In genomic region chr3:48465237-48465530, GRCh38 we compare ENCODE assay signal across 8 cellular contexts. TPM values are rescaled to one million over a fixed set of nuclear protein-coding genes. Genes with fewer than 3 reads are reported as not detected.
DNase-seq lines count a peak whose midpoint lies in the region; ATAC-seq and TF ChIP-seq lines count a peak whose summit lies in the region.

No MANE protein-coding gene starts in this region.

- WGBS in liver: 20% methylated on average over 7 of the region's 7 CpGs

- peaks cover 15 to 52% (median 41%) of the 10 kb centered on the region in 4 donors for H3K4me1 ChIP-seq in liver (ENCODE audit: control insufficient read depth in 4 of 4, insufficient read depth in 4 of 4, low read length in 3 of 4)

- CTCF ChIA-PET in activated CD4-positive, alpha-beta T cell treated with anti-CD3 and anti-CD28 coated beads for 36 hours (lab: Charles Lee): no interaction called here

- H3K36me3 Mint-ChIP-seq in activated CD4-positive, alpha-beta T cell treated with anti-CD3 and anti-CD28 coated beads for 36 hours (ENCODE audit: low read depth): peaks cover 55% of the 10 kb centered on the region
- H3K36me3 Mint-ChIP-seq in activated naive CD8-positive, alpha-beta T cell treated with anti-CD3 and anti-CD28 coated beads, Interleukin-2, amount 50 U/mL, for 24 hours (ENCODE audit: low read depth): peaks cover 38% of the 10 kb centered on the region

- DNase-seq in activated CD4-positive, alpha-beta T cell treated with anti-CD3 and anti-CD28 coated beads for 36 hours: no peak
- DNase-seq in activated CD4-positive, alpha-beta T cell treated with anti-CD3 and anti-CD28 coated beads, Interleukin-2, amount 50 U/mL, for 4 hours: no peak
- no peak for DNase-seq in activated naive CD8-positive, alpha-beta T cell treated with anti-CD3 and anti-CD28 coated beads, Interleukin-2, amount 50 U/mL, for 24 hours
- no peak for DNase-seq in NCI-H524 (lab: John Stamatoyannopoulos, UW)
- DNase-seq in activated gamma-delta T cell treated with Interleukin-2 at 50 U/mL for 16 hours: no peak
- no peak for DNase-seq in SHP77 (lab: John Stamatoyannopoulos, UW)

- no peak overlapping the region for H3K4me3 ChIP-seq in liver (ENCODE audit: low read depth in 1 of 3, low read length in 3 of 3)

- intact Hi-C loops in activated CD4-positive, alpha-beta T cell treated with anti-CD3 and anti-CD28 coated beads for 36 hours (cut with DNase I, micrococcal nuclease): loop anchor here in 1 of 2 experiments (5.0 kb wide), 1 partner anchor 82 kb away; no protein-coding TSS in a partner anchor

- TF ChIP-seq RAD21 in liver (IDR thresholded peaks at IDR 0.05): no peak

- POLR2A ChIA-PET in activated CD4-positive, alpha-beta T cell treated with anti-CD3 and anti-CD28 coated beads for 36 hours (lab: Charles Lee): interaction anchor here (0.6 kb wide), 1 partner anchor 29 kb away, joined by 3 read pairs; no protein-coding TSS in a partner anchor

- H3K27ac Mint-ChIP-seq in activated CD4-positive, alpha-beta T cell treated with anti-CD3 and anti-CD28 coated beads for 36 hours: peak overlapping the region; percentile 96
- H3K27ac Mint-ChIP-seq in activated naive CD8-positive, alpha-beta T cell treated with anti-CD3 and anti-CD28 coated beads, Interleukin-2, amount 50 U/mL, for 24 hours: peak overlapping the region; percentile 97

- H3K4me3 Mint-ChIP-seq in activated CD4-positive, alpha-beta T cell treated with anti-CD3 and anti-CD28 coated beads for 36 hours: peak overlapping the region; percentile 93
- peak overlapping the region; percentile 92 for H3K4me3 Mint-ChIP-seq in activated naive CD8-positive, alpha-beta T cell treated with anti-CD3 and anti-CD28 coated beads, Interleukin-2, amount 50 U/mL, for 24 hours

- H3K9me3 ChIP-seq in liver (ENCODE audit: control insufficient read depth in 4 of 4, low read length in 3 of 4): no peaks in the 10 kb centered on the region

- no peaks in the 10 kb centered on the region for H3K9me3 Mint-ChIP-seq in activated CD4-positive, alpha-beta T cell treated with anti-CD3 and anti-CD28 coated beads for 36 hours (ENCODE audit: low read depth)
- no peaks in the 10 kb centered on the region for H3K9me3 Mint-ChIP-seq in activated naive CD8-positive, alpha-beta T cell treated with anti-CD3 and anti-CD28 coated beads, Interleukin-2, amount 50 U/mL, for 24 hours

- no peaks in the 10 kb centered on the region for H3K27me3 Mint-ChIP-seq in activated CD4-positive, alpha-beta T cell treated with anti-CD3 and anti-CD28 coated beads for 36 hours
- no peaks in the 10 kb centered on the region for H3K27me3 Mint-ChIP-seq in activated naive CD8-positive, alpha-beta T cell treated with anti-CD3 and anti-CD28 coated beads, Interleukin-2, amount 50 U/mL, for 24 hours

- no peaks in the 10 kb centered on the region for H3K27me3 ChIP-seq in liver (ENCODE audit: control insufficient read depth in 4 of 4, insufficient read depth in 4 of 4, low read length in 3 of 4)

- H3K27ac ChIP-seq in liver (ENCODE audit: low read depth in 1 of 2, low read length in 2 of 2) (peak overlapping the region; percentile 92 to 95), temporal lobe (ENCODE audit: low read depth, low read length) (peak overlapping the region; percentile 99)

- peaks cover 3 to 17% (median 13%) of the 10 kb centered on the region in 4 donors for H3K36me3 ChIP-seq in liver (ENCODE audit: control insufficient read depth in 4 of 4, insufficient read depth in 3 of 4, low read depth in 1 of 4, low read length in 3 of 4)

- H3K9ac ChIP-seq in liver (ENCODE audit: low read depth in 1 of 2, low read length in 2 of 2): no peak overlapping the region

- peaks cover 41% of the 10 kb centered on the region for H3K4me1 Mint-ChIP-seq in activated CD4-positive, alpha-beta T cell treated with anti-CD3 and anti-CD28 coated beads for 36 hours
- H3K4me1 Mint-ChIP-seq in activated naive CD8-positive, alpha-beta T cell treated with anti-CD3 and anti-CD28 coated beads, Interleukin-2, amount 50 U/mL, for 24 hours: peaks cover 46% of the 10 kb centered on the region

- no peak for ATAC-seq in activated CD4-positive, alpha-beta T cell treated with anti-CD3 and anti-CD28 coated beads for 36 hours
- ATAC-seq in activated naive CD8-positive, alpha-beta T cell treated with anti-CD3 and anti-CD28 coated beads, Interleukin-2, amount 50 U/mL, for 24 hours: no peak

- TF ChIP-seq CTCF in liver (IDR thresholded peaks at IDR 0.05; ENCODE audit: low read depth, low read length, missing input control): no peak

TF ChIP-seq in liver, 16 proteins besides CTCF, POLR2A, EP300 and RAD21 (continues in another document):
- TF ChIP-seq YY1 (IDR thresholded peaks at IDR 0.05) (no peak), TAF1 (conservative IDR thresholded peaks at IDR 0.05) (no peak), RXRA (IDR thresholded peaks at IDR 0.05) (no peak), REST (IDR thresholded peaks at IDR 0.05) (no peak), ZBTB33 (IDR thresholded peaks at IDR 0.05) (no peak), ATF3 (IDR thresholded peaks at IDR 0.05) (no peak), EGR1 (IDR thresholded peaks at IDR 0.05; ENCODE audit: low read depth in 2 of 2) (no peak), SP1 (IDR thresholded peaks at IDR 0.05) (no peak), HNF4G (IDR thresholded peaks at IDR 0.05) (no peak), HNF4A (conservative IDR thresholded peaks at IDR 0.05) (no peak), MAX (IDR thresholded peaks at IDR 0.05) (no peak), FOXA1 (IDR thresholded peaks at IDR 0.05) (no peak), NR2F2 (IDR thresholded peaks at IDR 0.05) (no peak), FOXA2 (IDR thresholded peaks at IDR 0.05) (no peak), JUND (IDR thresholded peaks at IDR 0.05) (no peak)

RNA-seq across cellular contexts. Expression of gene ATRIP, which starts 18.6 kb away (rescaled TPM):
- 10 to 100 TPM; 16.8 to 21.0 TPM for total RNA-seq in activated CD4-positive, alpha-beta T cell treated with anti-CD3 and anti-CD28 coated beads for 36 hours
- 1 to 10 TPM; 3.3 to 4.6 TPM for total RNA-seq in liver
- 1 to 10 TPM; 1.7 to 2.5 TPM for polyA plus RNA-seq in liver
- 4.7 TPM for total RNA-seq in temporal lobe

RNA-seq across cellular contexts. Expression of gene TMA7, which starts 25.1 kb away (rescaled TPM):
- total RNA-seq in activated CD4-positive, alpha-beta T cell treated with anti-CD3 and anti-CD28 coated beads for 36 hours: 100 to 1,000 TPM; 260 to 324 TPM
- total RNA-seq in liver (10 to 100 TPM; 75.2 to 92.0 TPM), temporal lobe (120 TPM)
- 100 to 1,000 TPM; 134 to 241 TPM for polyA plus RNA-seq in liver

RNA-seq across cellular contexts. Expression of gene CCDC51, which starts 25.3 kb away (rescaled TPM):
- 10 to 100 TPM; 17.5 to 25.0 TPM for total RNA-seq in activated CD4-positive, alpha-beta T cell treated with anti-CD3 and anti-CD28 coated beads for 36 hours
- 10 to 100 TPM in 1 of 2 donors, 1 to 10 TPM in 1; 7.9 to 12.7 TPM for total RNA-seq in liver
- 10 to 100 TPM in 1 of 2 donors, 1 to 10 TPM in 1; 9.2 to 13.7 TPM for polyA plus RNA-seq in liver
- total RNA-seq in temporal lobe: 7.4 TPM

RNA-seq across cellular contexts. Expression of gene PLXNB1, which starts 35.3 kb away (rescaled TPM):
- 1 to 10 TPM; 3.7 to 5.1 TPM for total RNA-seq in activated CD4-positive, alpha-beta T cell treated with anti-CD3 and anti-CD28 coated beads for 36 hours
- total RNA-seq in liver (100 to 1,000 TPM in 1 of 2 donors, 10 to 100 TPM in 1; 90.0 to 204 TPM), temporal lobe (50.9 TPM)
- polyA plus RNA-seq in liver: 10 to 100 TPM; 38.1 to 55.7 TPM

RNA-seq across cellular contexts. Expression of gene SHISA5, which starts 38.8 kb away (rescaled TPM):
- total RNA-seq in activated CD4-positive, alpha-beta T cell treated with anti-CD3 and anti-CD28 coated beads for 36 hours: 10 to 100 TPM; 52.9 to 68.8 TPM
- total RNA-seq in liver (10 to 100 TPM; 40.7 to 50.3 TPM), temporal lobe (47.5 TPM)
- 100 to 1,000 TPM; 101 to 104 TPM for polyA plus RNA-seq in liver
